Comparison of ENCODE assay signal across 1 cellular context in genomic region chr19:50357178-50358100, GRCh38.
TF ChIP-seq lines count a peak whose summit lies in the region.

No MANE protein-coding gene starts in this region.

TF ChIP-seq in HepG2, 621 proteins besides CTCF, POLR2A, EP300 and RAD21 (continues in another document):
- TF ChIP-seq ARHGAP35 (CRISPR knock-in tag; IDR thresholded peaks at IDR 0.05; ENCODE audit: borderline replicate concordance) (0 out of 2 replicates have a peak, but pooled peaks have one; percentile 15), PATZ1 (CRISPR knock-in tag; IDR thresholded peaks at IDR 0.05) (no peak), AKAP8 (CRISPR knock-in tag; IDR thresholded peaks at IDR 0.05) (no peak), KDM4B (CRISPR knock-in tag; IDR thresholded peaks at IDR 0.05) (no peak), TBP (CRISPR knock-in tag; IDR thresholded peaks at IDR 0.05) (no peak), SMARCE1 (IDR thresholded peaks at IDR 0.05; ENCODE audit: borderline replicate concordance) (no peak), FOXO1 (CRISPR knock-in tag; IDR thresholded peaks at IDR 0.05) (no peak), ZNF296 (CRISPR knock-in tag; conservative IDR thresholded peaks at IDR 0.05) (no peak), PHF8 (CRISPR knock-in tag; IDR thresholded peaks at IDR 0.05) (peak; percentile 19; the same call in 1 of the 2 replicates), ZNF34 (CRISPR knock-in tag; IDR thresholded peaks at IDR 0.05; ENCODE audit: borderline replicate concordance) (no peak), YEATS2 (CRISPR knock-in tag; IDR thresholded peaks at IDR 0.05; ENCODE audit: borderline replicate concordance) (0 out of 2 replicates have a peak, but pooled peaks have one; percentile 16), GPN1 (CRISPR knock-in tag; IDR thresholded peaks at IDR 0.05; ENCODE audit: borderline replicate concordance) (no peak), ZNF18 (CRISPR knock-in tag; IDR thresholded peaks at IDR 0.05; ENCODE audit: insufficient replicate concordance) (no peak), NONO (IDR thresholded peaks at IDR 0.05) (no peak), NONO (CRISPR knock-in tag; conservative IDR thresholded peaks at IDR 0.05) (no peak; the same call in 1 of the 2 replicates), ATM (IDR thresholded peaks at IDR 0.05; ENCODE audit: borderline replicate concordance) (no peak), IKZF1 (IDR thresholded peaks at IDR 0.05) (no peak), LRRFIP1 (CRISPR knock-in tag; conservative IDR thresholded peaks at IDR 0.05) (no peak), PCBP1 (IDR thresholded peaks at IDR 0.05; ENCODE audit: borderline replicate concordance, low read depth, low read length) (no peak), ZNF781 (CRISPR knock-in tag; IDR thresholded peaks at IDR 0.05; ENCODE audit: borderline replicate concordance, not compliant biosample characterization) (no peak), ZNF761 (CRISPR knock-in tag; conservative IDR thresholded peaks at IDR 0.05) (no peak), PLRG1 (conservative IDR thresholded peaks at IDR 0.05) (no peak), ZNF687 (CRISPR knock-in tag; IDR thresholded peaks at IDR 0.05) (peak; percentile 53), ZNF432 (CRISPR knock-in tag; IDR thresholded peaks at IDR 0.05; ENCODE audit: borderline replicate concordance) (no peak), GLI4 (CRISPR knock-in tag; IDR thresholded peaks at IDR 0.05; ENCODE audit: borderline replicate concordance) (no peak), PAWR (CRISPR knock-in tag; IDR thresholded peaks at IDR 0.05; ENCODE audit: borderline replicate concordance) (no peak), ZNF569 (CRISPR knock-in tag; IDR thresholded peaks at IDR 0.05; ENCODE audit: borderline replicate concordance) (no peak), NR2F1 (CRISPR knock-in tag; IDR thresholded peaks at IDR 0.05) (no peak), ZNF280D (CRISPR knock-in tag; IDR thresholded peaks at IDR 0.05) (no peak), THAP9 (CRISPR knock-in tag; IDR thresholded peaks at IDR 0.05; ENCODE audit: borderline replicate concordance) (peak; percentile 39; the same call in 1 of the 2 replicates), CREBL2 (CRISPR knock-in tag; IDR thresholded peaks at IDR 0.05; ENCODE audit: borderline replicate concordance) (no peak), MLX (CRISPR knock-in tag; IDR thresholded peaks at IDR 0.05) (no peak), SMC3 (IDR thresholded peaks at IDR 0.05; ENCODE audit: low read length) (peak; percentile 71), CHD4 (IDR thresholded peaks at IDR 0.05; ENCODE audit: borderline replicate concordance, low read length) (no peak), SKI (IDR thresholded peaks at IDR 0.05; ENCODE audit: partially characterized antibody) (no peak), EED (CRISPR knock-in tag; IDR thresholded peaks at IDR 0.05) (no peak), POLR2AphosphoS2 (IDR thresholded peaks at IDR 0.05; ENCODE audit: low read depth, low read length) (no peak), PAXIP1 (CRISPR knock-in tag; conservative IDR thresholded peaks at IDR 0.05) (0 out of 2 replicates have a peak, but pooled peaks have one; percentile 5), AGO1 (IDR thresholded peaks at IDR 0.05; ENCODE audit: low read depth, low read length, poor library complexity, severe bottlenecking) (no peak)
